ENCODE assay signal across 9 cellular contexts in genomic region chr2:26882220-26882619, GRCh38. TPM values are rescaled to one million over a fixed set of nuclear protein-coding genes. Genes with fewer than 3 reads are reported as not detected.
A peak's percentile ranks its signal among the peaks of the same experiment; 100 is the strongest.
DNase-seq lines count a peak whose midpoint lies in the region; FAIRE-seq and TF ChIP-seq lines count a peak whose summit lies in the region.
"Not testable (repeated sequence)": the region's sequence is repeated elsewhere in the genome, so short reads cannot be mapped to it uniquely, and the experiment has no call there.
"Had no signal": no experiment of that assay in that cellular context is flagged by ENCODE, and none has a peak within 500 bp of the region (broad histone marks: within the 10 kb centered on the region; RNA-seq: fewer than 3 reads in every experiment).

No MANE protein-coding gene starts in this region.

- not testable (repeated sequence) for H3K4me3 Mint-ChIP-seq in neural crest cell; osteocyte (ENCODE audit: unreplicated experiment)

- H3K4me1 ChIP-seq in HEK293 (ENCODE audit: control insufficient read depth, insufficient read depth, low read length); esophagus muscularis mucosa: not testable (repeated sequence)

- H3K36me3 Mint-ChIP-seq in neural crest cell (ENCODE audit: low read depth); osteocyte (ENCODE audit: unreplicated experiment): not testable (repeated sequence)

- H3K27me3 Mint-ChIP-seq in neural crest cell (ENCODE audit: low read depth), result not testable (repeated sequence)
- H3K27me3 Mint-ChIP-seq in osteocyte (ENCODE audit: unreplicated experiment), result peaks cover 49% of the 10 kb centered on the region

- POLR2A ChIA-PET in HEK293 (lab: Yijun Ruan, JAX), result interaction anchor here (0.6 to 0.8 kb wide), 2 partner anchors 31 to 1833 kb away, joined by 4 read pairs; no protein-coding TSS in a partner anchor

- CTCF ChIA-PET in HEK293 (lab: Yijun Ruan, JAX), result not testable (repeated sequence)

- WGBS in esophagus muscularis mucosa, result 73% methylated on average over 3 of the region's 3 CpGs

- not testable (repeated sequence) for TF ChIP-seq POLR2A in esophagus muscularis mucosa (IDR thresholded peaks at IDR 0.05; ENCODE audit: low read depth)

- TF ChIP-seq EP300 in esophagus muscularis mucosa (IDR thresholded peaks at IDR 0.05), result not testable (repeated sequence)

- H3K9me3 ChIP-seq in HEK293 (ENCODE audit: control insufficient read depth, insufficient read depth, low read depth, low read length); esophagus muscularis mucosa: not testable (repeated sequence)

- H3K27me3 ChIP-seq in esophagus muscularis mucosa, result peaks cover 0 to 24% (median 0%) of the 10 kb centered on the region in 4 donors

- not testable (repeated sequence) for H3K4me1 Mint-ChIP-seq in neural crest cell; osteocyte (ENCODE audit: unreplicated experiment)

- peak overlapping the region; percentile 40 for H3K27ac Mint-ChIP-seq in neural crest cell (ENCODE audit: unreplicated experiment)
- not testable (repeated sequence) for H3K27ac Mint-ChIP-seq in osteocyte (ENCODE audit: unreplicated experiment)

- not testable (repeated sequence) for H3K9me3 Mint-ChIP-seq in neural crest cell; osteocyte (ENCODE audit: unreplicated experiment)

- not testable (repeated sequence) for H3K4me3 ChIP-seq in HEK293 (ENCODE audit: low read depth, low read length); esophagus muscularis mucosa

- peak; percentile 40 for FAIRE-seq in urothelium cell line (lab: Jason Lieb, UNC)

- not testable (repeated sequence) for H3K27ac ChIP-seq in HEK293 (ENCODE audit: extremely low read depth, low read depth, low read length); esophagus muscularis mucosa (replicated peaks in 1 of 4)

- DNase-seq in esophagus muscularis mucosa (ENCODE audit: extremely low spot score), result peak; percentile 77
- DNase-seq in neural crest cell (ENCODE audit: low read depth, low spot score); urothelium cell line (ENCODE audit: low spot score): not testable (repeated sequence)
- DNase-seq in osteocyte (ENCODE audit: extremely low spot score, unreplicated experiment), result peak; percentile 36

- H3K36me3 ChIP-seq in HEK293 (ENCODE audit: control insufficient read depth in 2 of 2, insufficient read depth in 1 of 2, low read length in 2 of 2), result peaks cover 0 to 12% of the 10 kb centered on the region in 2 experiments; a peak in 1 of 3 replicates
- not testable (repeated sequence) for H3K36me3 ChIP-seq in esophagus muscularis mucosa

- intact Hi-C loops in esophagus muscularis mucosa (cut with DNase I), result not testable (repeated sequence)

- not testable (repeated sequence) for TF ChIP-seq CTCF in HEK293 (tag by site-specific recombination; IDR thresholded peaks at IDR 0.05); esophagus muscularis mucosa (IDR thresholded peaks at IDR 0.05); neural crest cell (conservative IDR thresholded peaks at IDR 0.05); osteocyte (IDR thresholded peaks at IDR 0.05)

TF ChIP-seq in HEK293, 187 proteins besides CTCF, POLR2A, EP300 and RAD21:
- TF ChIP-seq, protein P1, sequence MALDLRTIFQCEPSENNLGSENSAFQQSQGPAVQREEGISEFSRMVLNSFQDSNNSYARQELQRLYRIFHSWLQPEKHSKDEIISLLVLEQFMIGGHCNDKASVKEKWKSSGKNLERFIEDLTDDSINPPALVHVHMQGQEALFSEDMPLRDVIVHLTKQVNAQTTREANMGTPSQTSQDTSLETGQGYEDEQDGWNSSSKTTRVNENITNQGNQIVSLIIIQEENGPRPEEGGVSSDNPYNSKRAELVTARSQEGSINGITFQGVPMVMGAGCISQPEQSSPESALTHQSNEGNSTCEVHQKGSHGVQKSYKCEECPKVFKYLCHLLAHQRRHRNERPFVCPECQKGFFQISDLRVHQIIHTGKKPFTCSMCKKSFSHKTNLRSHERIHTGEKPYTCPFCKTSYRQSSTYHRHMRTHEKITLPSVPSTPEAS (tag by site-specific recombination; IDR thresholded peaks at IDR 0.05), result peak; percentile 91

RNA-seq across cellular contexts. Expression of gene DPYSL5, which starts 34.3 kb away (rescaled TPM):
- total RNA-seq in esophagus muscularis mucosa (under 1 TPM; 0.13 to 0.50 (median 0.41) TPM), neural crest cell (201 and 203 TPM in 2 replicates), osteocyte (0.11 TPM in 1 of 2 replicates, not detected in the other)
- total RNA-seq: B cell; Calu3; CD4-positive, alpha-beta T cell; CD8-positive, alpha-beta T cell had no signal

Comparison
In these comparisons a context has a peak if more than half of its experiments do, and no peak if none do; other contexts are left out.
1. RNA of gene DPYSL5, which starts 34.3 kb away (total RNA-seq): 201 to 203 TPM in neural crest cell; 0.13 to 0.50 TPM in esophagus muscularis mucosa and 0.11 TPM in osteocyte; every median in the first group is over 100 times any median in the second.